17 cellular contexts compared by ENCODE assay signal in the genomic region with DNA sequence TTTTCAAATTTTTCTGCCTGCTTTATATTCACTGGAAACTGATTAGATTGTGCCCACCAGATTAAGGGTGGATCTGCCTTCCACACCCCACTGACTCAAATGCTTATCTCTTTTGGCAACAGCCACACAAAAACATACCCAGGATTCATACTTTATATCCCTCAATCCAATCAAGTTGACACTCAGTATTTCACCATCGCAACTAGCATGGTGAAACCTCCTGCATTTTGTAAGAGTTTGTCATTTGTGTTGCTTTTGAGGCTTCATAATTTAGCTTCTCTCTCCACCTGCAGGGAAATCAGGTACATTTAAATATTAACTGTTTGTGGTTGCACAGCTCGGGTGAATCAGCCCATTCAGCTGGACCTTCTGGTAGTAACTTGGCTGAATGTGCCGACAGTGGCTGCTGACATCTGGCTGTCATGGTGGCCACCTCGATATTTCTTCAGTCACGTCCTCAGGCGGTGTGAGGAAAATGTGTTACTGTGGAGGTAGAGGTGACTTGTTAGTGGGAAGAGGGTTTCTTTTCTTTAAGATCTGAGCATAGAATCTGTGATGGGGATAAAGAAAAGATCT.
DNase-seq lines count a peak whose midpoint lies in the region; ATAC-seq and TF ChIP-seq lines count a peak whose summit lies in the region.
"Had no signal": no experiment of that assay in that cellular context is flagged by ENCODE, and none has a peak within 500 bp of the region (broad histone marks: within the 10 kb centered on the region; RNA-seq: fewer than 3 reads in every experiment).

No MANE protein-coding gene starts in this region.

- no peak overlapping the region for H3K4me2 ChIP-seq in mammary epithelial cell (ENCODE audit: insufficient read depth, low read depth, low read length)
- H3K4me2 ChIP-seq: BLaER1 had no signal

- DNase-seq in Daoy (ENCODE audit: low read depth) (peak; percentile 14), NCI-H526 (lab: John Stamatoyannopoulos, UW) (peak; percentile 91), mammary epithelial cell (peak; percentile 9), glomerular visceral epithelial cell (ENCODE audit: extremely low spot score) (peak; percentile 24), glutamatergic neuron (no peak), left ventricle myocardium superior (no peak), GDM1 (lab: John Stamatoyannopoulos, UW) (no peak)
- DNase-seq: 8988T; AML-193; Caco-2; CD8-positive, alpha-beta memory T cell; DND-41; GOT3; H9 had no signal

- no peaks in the 10 kb centered on the region for H4K20me1 ChIP-seq in mammary epithelial cell (ENCODE audit: insufficient read depth, low read length)
- H4K20me1 ChIP-seq: BLaER1 had no signal

- H3K9me3 Mint-ChIP-seq in glutamatergic neuron (ENCODE audit: unreplicated experiment) = peaks cover 2% of the 10 kb centered on the region
- H3K9me3 Mint-ChIP-seq: CD8-positive, alpha-beta memory T cell; H9 had no signal

- in situ Hi-C loops in mammary epithelial cell (cut with MboI; ENCODE audit: low sequenced_read_pairs in 2 of 2) = no loop called here

- no peaks in the 10 kb centered on the region for H3K27me3 Mint-ChIP-seq in glutamatergic neuron (ENCODE audit: unreplicated experiment)

- H3K27ac ChIP-seq in mammary epithelial cell (ENCODE audit: insufficient read depth, low read depth, low read length) = no peak overlapping the region
- H3K27ac ChIP-seq: BLaER1 had no signal

- no peak overlapping the region for H3K9ac ChIP-seq in mammary epithelial cell (ENCODE audit: insufficient read depth, low read length)
- H3K9ac ChIP-seq: BLaER1 had no signal

- no peaks in the 10 kb centered on the region for H3K79me2 ChIP-seq in mammary epithelial cell (ENCODE audit: insufficient read depth, low read length)

- no peak overlapping the region for H2AFZ ChIP-seq in mammary epithelial cell (ENCODE audit: low read depth, low read length)

- H3K4me1 ChIP-seq in mammary epithelial cell (ENCODE audit: insufficient read depth, low read length) = no peaks in the 10 kb centered on the region
- H3K4me1 ChIP-seq: BLaER1, Caco-2 had no signal

- H3K36me3 Mint-ChIP-seq in glutamatergic neuron (ENCODE audit: unreplicated experiment) = no peaks in the 10 kb centered on the region
- H3K36me3 Mint-ChIP-seq: CD8-positive, alpha-beta memory T cell had no signal

- WGBS in mammary epithelial cell (ENCODE audit: low coverage, missing lambda C conversion rate) = 78% methylated on average over 6 of the region's 6 CpGs

- CTCF ChIA-PET in mammary epithelial cell (lab: Charles Lee; ENCODE audit: low non-redundant PET) = no interaction called here

- no peak overlapping the region for H3K27ac Mint-ChIP-seq in glutamatergic neuron (ENCODE audit: unreplicated experiment)
- H3K27ac Mint-ChIP-seq: CD8-positive, alpha-beta memory T cell had no signal

- intact Hi-C loops in mammary epithelial cell (cut with micrococcal nuclease) = no loop called here
- intact Hi-C loops in left ventricle myocardium superior (cut with micrococcal nuclease) = no loop called here

- ATAC-seq in GM18867 (IDR thresholded peaks at IDR 0.05; ENCODE audit: unreplicated experiment) (no peak), left ventricle myocardium superior (no peak)
- ATAC-seq: HepG2 had no signal

- TF ChIP-seq CTCF in mammary epithelial cell (conservative IDR thresholded peaks at IDR 0.05 in 1 of 2, IDR thresholded peaks at IDR 0.05 in 1 of 2; ENCODE audit: extremely low read depth in 1 of 2, insufficient read depth in 1 of 2, low read depth in 1 of 2, low read length in 2 of 2) = no peak
- no peak for TF ChIP-seq CTCF in glutamatergic neuron (IDR thresholded peaks at IDR 0.05; ENCODE audit: partially characterized antibody, unreplicated experiment)

- no peaks in the 10 kb centered on the region for H3K9me3 ChIP-seq in mammary epithelial cell (replicated peaks; ENCODE audit: insufficient read depth, low read length)
- H3K9me3 ChIP-seq: BLaER1, Caco-2 had no signal

- no peaks in the 10 kb centered on the region for H3K4me1 Mint-ChIP-seq in glutamatergic neuron (ENCODE audit: low read depth, unreplicated experiment)
- H3K4me1 Mint-ChIP-seq: CD8-positive, alpha-beta memory T cell; H9 had no signal

- no peaks in the 10 kb centered on the region for H3K36me3 ChIP-seq in mammary epithelial cell (ENCODE audit: insufficient read depth, low read length)
- H3K36me3 ChIP-seq: BLaER1 had no signal

- no peak overlapping the region for H3K4me3 Mint-ChIP-seq in glutamatergic neuron (ENCODE audit: unreplicated experiment)
- H3K4me3 Mint-ChIP-seq: CD8-positive, alpha-beta memory T cell; H9 had no signal

- H3K4me3 ChIP-seq in mammary epithelial cell (replicated peaks in 1 of 3; ENCODE audit: insufficient read depth in 1 of 3, low read depth in 2 of 3, low read length in 3 of 3) = no peak overlapping the region
- H3K4me3 ChIP-seq: BLaER1 had no signal

- no peaks in the 10 kb centered on the region for H3K27me3 ChIP-seq in mammary epithelial cell (ENCODE audit: insufficient read depth, low read length)
- H3K27me3 ChIP-seq: BLaER1 had no signal

- BruUV-seq in mammary epithelial cell (replicated peaks; lab: Mats Ljungman, UMichigan) = no TSS peak

- dilution Hi-C loops in mammary epithelial cell (cut with HindIII; ENCODE audit: low sequenced_read_pairs) = no loop called here

Comparison
In these comparisons a context has a peak if more than half of its experiments do, and no peak if none do; other contexts are left out.
1. DNase-seq: peak in Daoy (single experiment), NCI-H526 (2 of 2), mammary epithelial cell (single experiment) and glomerular visceral epithelial cell (single experiment); none in glutamatergic neuron (single experiment), left ventricle myocardium superior (single experiment) and GDM1 (single experiment).